Comparison of ENCODE assay signal across 1 cellular context in genomic region chr16:27324851-27325301, GRCh38.
TF ChIP-seq lines count a peak whose summit lies in the region.

No MANE protein-coding gene starts in this region.

TF ChIP-seq in GM23338, 12 proteins besides CTCF, POLR2A, EP300 and RAD21 (continued from another document):
- no peak for TF ChIP-seq ZNF462 (CRISPR knock-in tag; IDR thresholded peaks at IDR 0.05)
- no peak for TF ChIP-seq JUNB (IDR thresholded peaks at IDR 0.05; ENCODE audit: unreplicated experiment)
- TF ChIP-seq CREB1 (CRISPR knock-in tag; IDR thresholded peaks at IDR 0.05; ENCODE audit: low read depth) = no peak
